Comparison of ENCODE assay signal across 10 cellular contexts in genomic region chr10:26439436-26440090, GRCh38. TPM values are rescaled to one million over a fixed set of nuclear protein-coding genes. Genes with fewer than 3 reads are reported as not detected.
DNase-seq lines count a peak whose midpoint lies in the region; ATAC-seq and TF ChIP-seq lines count a peak whose summit lies in the region.
"Had no signal": no experiment of that assay in that cellular context is flagged by ENCODE, and none has a peak within 500 bp of the region (broad histone marks: within the 10 kb centered on the region; RNA-seq: fewer than 3 reads in every experiment).

No MANE protein-coding gene starts in this region.

- TF ChIP-seq POLR2A in Peyer's patch (IDR thresholded peaks at IDR 0.05) (no peak), esophagus muscularis mucosa (IDR thresholded peaks at IDR 0.05; ENCODE audit: low read depth) (no peak)

- H3K36me3 ChIP-seq in heart right ventricle = no peaks in the 10 kb centered on the region
- H3K36me3 ChIP-seq in Peyer's patch = no peaks in the 10 kb centered on the region
- H3K36me3 ChIP-seq in esophagus muscularis mucosa = no peaks in the 10 kb centered on the region
- peaks cover 5% of the 10 kb centered on the region for H3K36me3 ChIP-seq in thymus (ENCODE audit: control insufficient read depth, insufficient read depth)

- intact Hi-C loops in heart right ventricle (cut with DNase I) (no loop called here), left cardiac atrium (cut with DNase I) (no loop called here), esophagus muscularis mucosa (cut with DNase I) (no loop called here)

- H3K27ac ChIP-seq in heart right ventricle (peak overlapping the region in 5 of 10 donors; percentile 1 to 98 (median 59)), Peyer's patch (peak overlapping the region; percentile 88 to 95 (median 91)), esophagus muscularis mucosa (replicated peaks in 1 of 4) (peak overlapping the region in 3 of 4 donors; percentile 12 to 76 (median 65)), thymus (ENCODE audit: low read depth) (peak overlapping the region; percentile 87)

- ATAC-seq in heart right ventricle (no peak), left cardiac atrium (no peak), HG03432 (IDR thresholded peaks at IDR 0.05; ENCODE audit: unreplicated experiment) (no peak)

- peaks cover 0 to 56% (median 33%) of the 10 kb centered on the region in 7 donors for H3K27me3 ChIP-seq in heart right ventricle
- H3K27me3 ChIP-seq in Peyer's patch = no peaks in the 10 kb centered on the region
- H3K27me3 ChIP-seq in esophagus muscularis mucosa = peaks cover 0 to 30% (median 3%) of the 10 kb centered on the region in 4 donors
- no peaks in the 10 kb centered on the region for H3K27me3 ChIP-seq in thymus (ENCODE audit: control insufficient read depth, insufficient read depth)

- 72 to 74% methylated on average over 13 of the region's 13 CpGs for WGBS in heart right ventricle, 2 donors
- 68% methylated on average over 13 of the region's 13 CpGs for WGBS in esophagus muscularis mucosa
- WGBS in thymus = 4% methylated on average over 13 of the region's 13 CpGs

- H3K4me3 ChIP-seq in heart right ventricle (peak overlapping the region in 9 of 10 donors; percentile 32 to 71 (median 49)), Peyer's patch (peak overlapping the region; percentile 58 to 70 (median 64)), esophagus muscularis mucosa (peak overlapping the region; percentile 49 to 61 (median 52)), thymus (ENCODE audit: low read length) (peak overlapping the region; percentile 95)

- no peak for TF ChIP-seq EP300 in esophagus muscularis mucosa (IDR thresholded peaks at IDR 0.05)

- H3K9me3 ChIP-seq in heart right ventricle = no peaks in the 10 kb centered on the region
- H3K9me3 ChIP-seq in Peyer's patch = no peaks in the 10 kb centered on the region
- H3K9me3 ChIP-seq in esophagus muscularis mucosa = no peaks in the 10 kb centered on the region
- no peaks in the 10 kb centered on the region for H3K9me3 ChIP-seq in thymus (ENCODE audit: control insufficient read depth)
- H3K9me3 ChIP-seq: Caco-2 had no signal

- DNase-seq in heart right ventricle = no peak
- no peak for DNase-seq in left cardiac atrium
- no peak for DNase-seq in Peyer's patch
- DNase-seq in esophagus muscularis mucosa (ENCODE audit: extremely low spot score) = peak; percentile 26
- no peak for DNase-seq in NCI-H1092 (lab: John Stamatoyannopoulos, UW)
- no peak for DNase-seq in cerebellar nuclear complex (lab: John Stamatoyannopoulos, UW)
- DNase-seq: Caco-2, foreskin fibroblast had no signal

- peaks cover 0 to 49% (median 0%) of the 10 kb centered on the region in 9 donors for H3K4me1 ChIP-seq in heart right ventricle
- H3K4me1 ChIP-seq in Peyer's patch = peaks cover 0 to 9% (median 0%) of the 10 kb centered on the region in 4 donors
- peaks cover 0 to 5% (median 2%) of the 10 kb centered on the region in 4 donors for H3K4me1 ChIP-seq in esophagus muscularis mucosa
- peaks cover 22% of the 10 kb centered on the region for H3K4me1 ChIP-seq in thymus (ENCODE audit: control insufficient read depth, insufficient read depth, low read length)
- H3K4me1 ChIP-seq: Caco-2 had no signal

- TF ChIP-seq CTCF in heart right ventricle (IDR thresholded peaks at IDR 0.05) (no peak), Peyer's patch (IDR thresholded peaks at IDR 0.05) (no peak), esophagus muscularis mucosa (IDR thresholded peaks at IDR 0.05) (no peak)

RNA-seq across cellular contexts. Expression of gene APBB1IP, which starts 1.4 kb away (rescaled TPM):
- total RNA-seq in heart right ventricle (10 to 100 TPM in 1 of 10 donors, 1 to 10 TPM in 7, under 1 TPM in 2; 0.81 to 11.9 (median 2.0) TPM), left cardiac atrium (10 to 100 TPM in 1 of 2 donors, 1 to 10 TPM in 1; 8.1 to 18.4 TPM), Peyer's patch (10 to 100 TPM in 1 of 4 donors, 1 to 10 TPM in 3; 3.3 to 32.2 (median 4.9) TPM), esophagus muscularis mucosa (1 to 10 TPM; 2.6 to 6.2 (median 5.1) TPM)
- polyA plus RNA-seq in heart right ventricle (1 to 10 TPM; 1.2 to 1.7 TPM), thymus (40.0 TPM)
